Comparison of ENCODE assay signal across 24 cellular contexts in the genomic region with DNA sequence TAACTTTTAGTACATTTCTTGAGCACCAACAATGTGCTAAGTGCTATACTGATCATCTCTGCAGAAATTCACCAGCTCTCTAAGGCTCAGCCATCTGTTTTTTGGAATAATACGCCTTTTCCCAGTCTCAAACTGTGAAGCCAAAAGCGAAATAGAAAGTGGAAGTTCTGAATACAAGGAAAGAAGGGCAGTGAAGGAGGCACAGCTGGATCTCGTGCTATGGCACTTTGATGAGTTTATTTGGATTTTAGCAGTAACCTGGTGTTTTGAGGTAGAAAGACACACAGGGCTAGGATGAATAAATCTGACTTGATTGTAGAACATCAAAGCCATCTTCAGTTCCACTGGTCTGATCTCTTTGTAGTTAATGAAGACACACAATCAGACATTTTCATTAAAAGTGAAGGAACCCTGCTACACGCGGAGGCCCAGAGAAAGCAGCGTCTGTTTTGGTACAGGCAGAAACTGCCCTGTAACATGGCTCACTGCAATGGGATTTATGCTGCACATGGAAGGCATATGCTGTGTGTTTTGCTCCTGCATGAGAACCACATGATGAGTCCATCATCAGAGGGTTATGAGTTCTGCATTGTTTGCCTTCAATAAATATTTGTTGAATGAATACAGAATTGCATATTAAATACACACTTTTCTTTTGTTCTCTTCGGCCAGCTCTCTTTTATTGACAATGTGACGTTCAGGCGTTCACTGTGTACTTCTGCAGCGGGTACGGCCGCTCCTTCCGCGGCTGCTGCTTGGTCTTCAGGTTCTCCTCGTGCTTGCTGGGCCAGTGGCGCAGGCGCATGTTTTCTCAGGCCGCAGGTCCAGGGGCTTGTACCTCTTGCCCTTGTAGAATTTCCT.
A peak's percentile ranks its signal among the peaks of the same experiment; 100 is the strongest.
DNase-seq lines count a peak whose midpoint lies in the region; ATAC-seq and TF ChIP-seq lines count a peak whose summit lies in the region.
"Had no signal": no experiment of that assay in that cellular context is flagged by ENCODE, and none has a peak within 500 bp of the region (broad histone marks: within the 10 kb centered on the region; RNA-seq: fewer than 3 reads in every experiment).

No MANE protein-coding gene starts in this region.

- H3K9ac ChIP-seq in fibroblast of lung (ENCODE audit: insufficient read depth, low read length), result no peak overlapping the region

- peaks cover 10% of the 10 kb centered on the region; the same call in 1 of the 2 replicates for H3K36me3 Mint-ChIP-seq in HFFc6 (ENCODE audit: low read depth)
- peaks cover 9 to 40% (median 35%) of the 10 kb centered on the region in 3 donors for H3K36me3 Mint-ChIP-seq in naive thymus-derived CD8-positive, alpha-beta T cell

- no peaks in the 10 kb centered on the region for H3K9me3 ChIP-seq in fibroblast of lung (ENCODE audit: control insufficient read depth, insufficient read depth, low read depth, low read length)
- no peaks in the 10 kb centered on the region for H3K9me3 ChIP-seq in sigmoid colon
- H3K9me3 ChIP-seq: breast epithelium, esophagus squamous epithelium, thoracic aorta had no signal

- H3K27me3 Mint-ChIP-seq in HFFc6 (ENCODE audit: insufficient read depth), result peaks cover 3% of the 10 kb centered on the region; the same call in 1 of the 2 replicates
- H3K27me3 Mint-ChIP-seq in naive thymus-derived CD8-positive, alpha-beta T cell, result no peaks in the 10 kb centered on the region
- H3K27me3 Mint-ChIP-seq: activated CD4-positive, alpha-beta T cell treated with anti-CD3 and anti-CD28 coated beads, Interleukin-2, amount 10 ng/mL, durations not matched to agents 24 days and 14 days had no signal

- no peak overlapping the region for H2AFZ ChIP-seq in fibroblast of lung (ENCODE audit: low read length)

- H3K79me2 ChIP-seq in fibroblast of lung (ENCODE audit: control insufficient read depth, insufficient read depth, low read length), result no peaks in the 10 kb centered on the region

- DNase-seq in COLO668 (lab: John Stamatoyannopoulos, UW; ENCODE audit: unreplicated experiment) (peak; percentile 68), HFFc6 (no peak), fibroblast of lung (ENCODE audit: low read depth in 2 of 2) (peak in 1 of 2 donors; percentile 27), sigmoid colon (no peak), NCI-H2171 treated with DMSO at 0.1 percent for 48 hours (lab: John Stamatoyannopoulos, UW) (no peak), ureter (ENCODE audit: low spot score) (no peak)
- no peak for DNase-seq in naive thymus-derived CD8-positive, alpha-beta T cell
- DNase-seq: activated CD4-positive, alpha-beta T cell treated with anti-CD3 and anti-CD28 coated beads, Interleukin-2, amount 10 ng/mL, durations not matched to agents 24 days and 14 days; activated naive CD4-positive, alpha-beta T cell treated with Interleukin-2 at 50 U/mL for 16 hours; activated T-cell treated with anti-CD3 and anti-CD28 coated beads, Interleukin-2, amount 50 U/mL, for 48 hours; adrenal gland; cortex of kidney; esophagus squamous epithelium; GDM1; KG1; NCI-H1436; NCI-H2171; NCI-H526; stimulated activated CD4-positive, alpha-beta T cell treated with anti-CD3 and anti-CD28 coated beads, Interleukin-12 subunit alpha, Interleukin-12 subunit beta, amount 100 ng/mL, for 4 hours; stimulated activated CD4-positive, alpha-beta T cell treated with anti-CD3 and anti-CD28 coated beads, Interleukin-4, amount 100 ng/mL, for 4 hours; stimulated activated naive CD4-positive, alpha-beta T cell treated with Interleukin-2 at 50 U/mL for 16 hours had no signal

- intact Hi-C loops in sigmoid colon (cut with DNase I), result no loop called here

- peak overlapping the region; percentile 76; the same call in 1 of the 2 replicates for H3K4me3 Mint-ChIP-seq in HFFc6
- no peak overlapping the region for H3K4me3 Mint-ChIP-seq in naive thymus-derived CD8-positive, alpha-beta T cell
- H3K4me3 Mint-ChIP-seq: activated CD4-positive, alpha-beta T cell treated with anti-CD3 and anti-CD28 coated beads, Interleukin-2, amount 10 ng/mL, durations not matched to agents 24 days and 14 days; T-helper 1 cell treated with Interleukin-12 subunit alpha and Interleukin-12 subunit beta and Interleukin-4 antibody, amounts not matched to agents 30 μg/mL and 1 μg/mL, for 36 hours had no signal

- no peak for TF ChIP-seq EP300 in sigmoid colon (IDR thresholded peaks at IDR 0.05)

- H3K36me3 ChIP-seq in fibroblast of lung (ENCODE audit: control insufficient read depth, insufficient read depth, low read length) (no peaks in the 10 kb centered on the region), sigmoid colon (peaks cover 0 to 7% (median 0%) of the 10 kb centered on the region in 4 donors)
- H3K36me3 ChIP-seq: adrenal gland, breast epithelium had no signal

- no peaks in the 10 kb centered on the region for H3K9me3 Mint-ChIP-seq in HFFc6
- H3K9me3 Mint-ChIP-seq in naive thymus-derived CD8-positive, alpha-beta T cell, result no peaks in the 10 kb centered on the region
- H3K9me3 Mint-ChIP-seq: activated CD4-positive, alpha-beta T cell treated with anti-CD3 and anti-CD28 coated beads, Interleukin-2, amount 10 ng/mL, durations not matched to agents 24 days and 14 days; T-helper 1 cell treated with Interleukin-12 subunit alpha and Interleukin-12 subunit beta and Interleukin-4 antibody, amounts not matched to agents 30 μg/mL and 1 μg/mL, for 36 hours had no signal

- H3K27ac Mint-ChIP-seq in HFFc6, result no peak overlapping the region
- no peak overlapping the region for H3K27ac Mint-ChIP-seq in naive thymus-derived CD8-positive, alpha-beta T cell
- H3K27ac Mint-ChIP-seq: activated CD4-positive, alpha-beta T cell treated with anti-CD3 and anti-CD28 coated beads, Interleukin-2, amount 10 ng/mL, durations not matched to agents 24 days and 14 days; T-helper 1 cell treated with Interleukin-12 subunit alpha and Interleukin-12 subunit beta and Interleukin-4 antibody, amounts not matched to agents 30 μg/mL and 1 μg/mL, for 36 hours had no signal

- no peak for ATAC-seq in naive thymus-derived CD8-positive, alpha-beta T cell

- 68 to 83% methylated on average over 18 of the region's 18 CpGs for WGBS in sigmoid colon, 2 donors

- H3K4me1 Mint-ChIP-seq in HFFc6 (ENCODE audit: low read depth), result peaks cover 27% of the 10 kb centered on the region
- H3K4me1 Mint-ChIP-seq in naive thymus-derived CD8-positive, alpha-beta T cell, result peaks cover 0 to 2% (median under 1%) of the 10 kb centered on the region in 4 donors
- H3K4me1 Mint-ChIP-seq: activated CD4-positive, alpha-beta T cell treated with anti-CD3 and anti-CD28 coated beads, Interleukin-2, amount 10 ng/mL, durations not matched to agents 24 days and 14 days had no signal

- no peaks in the 10 kb centered on the region for H3K4me1 ChIP-seq in fibroblast of lung (ENCODE audit: control insufficient read depth, extremely low read depth, insufficient read depth, low read length)
- H3K4me1 ChIP-seq in sigmoid colon, result peaks cover 0 to 22% (median 16%) of the 10 kb centered on the region in 4 donors
- H3K4me1 ChIP-seq: adrenal gland, breast epithelium, esophagus squamous epithelium had no signal

- H4K20me1 ChIP-seq in fibroblast of lung (ENCODE audit: control insufficient read depth, extremely low read depth, insufficient read depth, low read length), result no peaks in the 10 kb centered on the region

- TF ChIP-seq CTCF in HFFc6 (IDR thresholded peaks at IDR 0.05) (no peak), fibroblast of lung (conservative IDR thresholded peaks at IDR 0.05 in 1 of 2, IDR thresholded peaks at IDR 0.05 in 1 of 2; ENCODE audit: low read depth in 1 of 2, low read length in 2 of 2) (no peak), sigmoid colon (IDR thresholded peaks at IDR 0.05) (no peak)

- no peak overlapping the region for H3K4me3 ChIP-seq in fibroblast of lung (replicated peaks in 1 of 4; ENCODE audit: control extremely low read depth in 1 of 4, insufficient read depth in 1 of 4, low read depth in 3 of 4, low read length in 4 of 4)
- H3K4me3 ChIP-seq in sigmoid colon, result no peak overlapping the region
- H3K4me3 ChIP-seq: adrenal gland, breast epithelium, esophagus squamous epithelium, thoracic aorta had no signal

- TF ChIP-seq POLR2A in sigmoid colon (IDR thresholded peaks at IDR 0.05), result no peak

- no peak overlapping the region for H3K27ac ChIP-seq in fibroblast of lung (ENCODE audit: insufficient read depth, low read length)
- peak overlapping the region in 3 of 4 donors; percentile 26 to 60 (median 51) for H3K27ac ChIP-seq in sigmoid colon
- H3K27ac ChIP-seq: adrenal gland, breast epithelium, esophagus squamous epithelium, thoracic aorta had no signal

- peak overlapping the region; percentile 46 for H3K4me2 ChIP-seq in fibroblast of lung (ENCODE audit: extremely low read depth, insufficient read depth, low read length)

- H3K27me3 ChIP-seq in fibroblast of lung (ENCODE audit: control insufficient read depth, insufficient read depth, low read length) (no peaks in the 10 kb centered on the region), sigmoid colon (no peaks in the 10 kb centered on the region)
- H3K27me3 ChIP-seq: adrenal gland, breast epithelium, esophagus squamous epithelium had no signal

- POLR2A ChIA-PET in naive thymus-derived CD8-positive, alpha-beta T cell (lab: Charles Lee), result no interaction called here
